In genomic region chr19:18263324-18264215, GRCh38 we compare ENCODE assay signal across 2 cellular contexts.
A peak's percentile ranks its signal among the peaks of the same experiment; 100 is the strongest.
TF ChIP-seq lines count a peak whose summit lies in the region.

No MANE protein-coding gene starts in this region.

TF ChIP-seq in HEK293, 187 proteins besides CTCF, POLR2A, EP300 and RAD21:
- TF ChIP-seq ZNF658 (tag by site-specific recombination; IDR thresholded peaks at IDR 0.05) (no peak), PRDM4 (tag by site-specific recombination; IDR thresholded peaks at IDR 0.05) (peak; percentile 63; the same call in 1 of the 2 replicates)

TF ChIP-seq in K562, 482 proteins besides CTCF, POLR2A, EP300 and RAD21 (continues in another document):
- TF ChIP-seq FOSL1 (tag; conservative IDR thresholded peaks at IDR 0.05) (peak; percentile 40; the same call in 1 of the 2 replicates), ZBED1 (IDR thresholded peaks at IDR 0.05) (no peak), POLR2AphosphoS5 (IDR thresholded peaks at IDR 0.05; ENCODE audit: control insufficient read depth, insufficient read depth, low read depth, low read length) (no peak), ELK1 (CRISPR knock-in tag; IDR thresholded peaks at IDR 0.05) (no peak), MECOM (CRISPR knock-in tag; IDR thresholded peaks at IDR 0.05) (no peak), ZBTB33 (CRISPR knock-in tag; IDR thresholded peaks at IDR 0.05) (no peak), MYC (IDR thresholded peaks at IDR 0.05; ENCODE audit: low read depth, low read length) (no peak), MYC (CRISPR knock-in tag; IDR thresholded peaks at IDR 0.05; ENCODE audit: borderline replicate concordance, low read depth) (no peak), STAT5A (IDR thresholded peaks at IDR 0.05; ENCODE audit: borderline replicate concordance, low read length) (no peak), ZSCAN32 (CRISPR knock-in tag; IDR thresholded peaks at IDR 0.05) (no peak), HNRNPL (IDR thresholded peaks at IDR 0.05; ENCODE audit: low read depth, low read length) (no peak), CHD7 (IDR thresholded peaks at IDR 0.05; ENCODE audit: low read depth, low read length) (no peak), KDM5B (IDR thresholded peaks at IDR 0.05; ENCODE audit: insufficient replicate concordance, low read depth, low read length) (no peak), YY1 (IDR thresholded peaks at IDR 0.05; ENCODE audit: borderline replicate concordance in 1 of 3, control insufficient read depth in 1 of 3, extremely low read depth in 1 of 3, insufficient read depth in 3 of 3, insufficient read length in 1 of 3, insufficient replicate concordance in 2 of 3, low read depth in 1 of 3, low read length in 2 of 3) (no peak), HDAC3 (IDR thresholded peaks at IDR 0.05; ENCODE audit: borderline replicate concordance, partially characterized antibody) (no peak), VEZF1 (CRISPR knock-in tag; IDR thresholded peaks at IDR 0.05) (peak; percentile 41; the same call in 1 of the 2 replicates), TFAM (CRISPR knock-in tag; conservative IDR thresholded peaks at IDR 0.05) (no peak), DDX20 (tag; IDR thresholded peaks at IDR 0.05; ENCODE audit: low read depth) (no peak), E4F1 (CRISPR knock-in tag; IDR thresholded peaks at IDR 0.05; ENCODE audit: borderline replicate concordance) (no peak), SIX5 (IDR thresholded peaks at IDR 0.05; ENCODE audit: borderline replicate concordance in 1 of 2, insufficient read depth in 1 of 2, low read depth in 1 of 2, low read length in 2 of 2) (no peak), ZBTB26 (CRISPR knock-in tag; IDR thresholded peaks at IDR 0.05) (no peak), ATF6 (CRISPR knock-in tag; IDR thresholded peaks at IDR 0.05) (no peak), RBM34 (IDR thresholded peaks at IDR 0.05; ENCODE audit: borderline replicate concordance, insufficient read depth, low read length) (no peak), KAT7 (CRISPR knock-in tag; IDR thresholded peaks at IDR 0.05; ENCODE audit: borderline replicate concordance) (no peak), ZNF589 (CRISPR knock-in tag; IDR thresholded peaks at IDR 0.05; ENCODE audit: low read depth) (peak; percentile 17; the same call in 1 of the 2 replicates), NKRF (IDR thresholded peaks at IDR 0.05; ENCODE audit: borderline replicate concordance) (no peak), FOXJ3 (CRISPR knock-in tag; IDR thresholded peaks at IDR 0.05) (no peak), BRD4 (IDR thresholded peaks at IDR 0.05) (no peak), ZNF165 (CRISPR knock-in tag; IDR thresholded peaks at IDR 0.05; ENCODE audit: borderline replicate concordance) (no peak), HIVEP1 (CRISPR knock-in tag; IDR thresholded peaks at IDR 0.05) (no peak)
